Comparison of ENCODE assay signal across 13 cellular contexts in genomic region chrX:13257223-13258051, GRCh38.
DNase-seq lines count a peak whose midpoint lies in the region; ATAC-seq and TF ChIP-seq lines count a peak whose summit lies in the region.
"Had no signal": no experiment of that assay in that cellular context is flagged by ENCODE, and none has a peak within 500 bp of the region (broad histone marks: within the 10 kb centered on the region; RNA-seq: fewer than 3 reads in every experiment).

No MANE protein-coding gene starts in this region.

- H3K4me1 Mint-ChIP-seq in activated B cell treated with CpG ODN at 0.5 μM for 24 hours (peaks cover 68% of the 10 kb centered on the region), mesothelial cell of epicardium (peaks cover 9% of the 10 kb centered on the region)
- H3K4me1 Mint-ChIP-seq: nephron had no signal

- no peak overlapping the region for H2BK15ac ChIP-seq in mesendoderm (replicated peaks; ENCODE audit: low read depth)

- ATAC-seq in GM19438 (IDR thresholded peaks at IDR 0.05; ENCODE audit: low read depth, unreplicated experiment) (peak; percentile 50), HG03064 (IDR thresholded peaks at IDR 0.05; ENCODE audit: low read depth, unreplicated experiment) (peak; percentile 45), activated B cell treated with CpG ODN at 0.5 μM for 24 hours (ENCODE audit: low read depth) (peak; percentile 61)

- no peak overlapping the region for H4K8ac ChIP-seq in mesendoderm (ENCODE audit: low read depth, low read length)

- H3K4ac ChIP-seq in mesendoderm (ENCODE audit: low read depth, low read length), result no peak overlapping the region

- in situ Hi-C loops in KBM-7 (cut with MboI; ENCODE audit: low pct_unique_long_range_greater_than_20kb, low sequenced_read_pairs), result no loop called here

- H3K27me3 Mint-ChIP-seq in activated B cell treated with CpG ODN at 0.5 μM for 24 hours (no peaks in the 10 kb centered on the region), mesothelial cell of epicardium (ENCODE audit: low read depth) (no peaks in the 10 kb centered on the region)
- H3K27me3 Mint-ChIP-seq: activated naive CD8-positive, alpha-beta T cell treated with anti-CD3 and anti-CD28 coated beads, Interleukin-2, amount 10 ng/mL, durations not matched to agents 7 days and 5 days had no signal

- no peak overlapping the region for H3K27ac ChIP-seq in mesendoderm (ENCODE audit: low read depth, low read length)
- H3K27ac ChIP-seq: thoracic aorta had no signal

- H3K27ac Mint-ChIP-seq in activated B cell treated with CpG ODN at 0.5 μM for 24 hours, result peak overlapping the region; percentile 87
- H3K27ac Mint-ChIP-seq in mesothelial cell of epicardium, result no peak overlapping the region
- H3K27ac Mint-ChIP-seq: activated naive CD8-positive, alpha-beta T cell treated with anti-CD3 and anti-CD28 coated beads, Interleukin-2, amount 10 ng/mL, durations not matched to agents 7 days and 5 days had no signal

- H2BK120ac ChIP-seq in mesendoderm (ENCODE audit: low read depth, low read length), result no peak overlapping the region

- H3K36me3 Mint-ChIP-seq in activated B cell treated with CpG ODN at 0.5 μM for 24 hours (ENCODE audit: low read depth) (no peaks in the 10 kb centered on the region), mesothelial cell of epicardium (no peaks in the 10 kb centered on the region)

- POLR2A ChIA-PET in activated B cell treated with CpG ODN at 0.5 μM for 24 hours (lab: Charles Lee), result interaction anchor here (0.6 to 1.8 kb wide), 9 partner anchors 10 to 311 kb away, joined by 3 to 6 read pairs (median 3); no protein-coding TSS in a partner anchor

- no peak for TF ChIP-seq CTCF in GM10266 (IDR thresholded peaks at IDR 0.05; ENCODE audit: control insufficient read depth, insufficient read depth, low read depth, missing control alignments)
- TF ChIP-seq CTCF in activated B cell treated with CpG ODN at 0.5 μM for 24 hours (IDR thresholded peaks at IDR 0.05), result no peak
- no peak for TF ChIP-seq CTCF in mesothelial cell of epicardium (IDR thresholded peaks at IDR 0.05; ENCODE audit: unreplicated experiment)

- intact Hi-C loops in activated B cell treated with CpG ODN at 0.5 μM for 24 hours (cut with micrococcal nuclease), result loop anchor here (1.0 to 5.0 kb wide), 6 partner anchors 160 to 770 kb away; partner anchors contain the start of gene GEMIN8

- H3K9me3 Mint-ChIP-seq in activated B cell treated with CpG ODN at 0.5 μM for 24 hours, result no peaks in the 10 kb centered on the region
- peaks cover 37% of the 10 kb centered on the region for H3K9me3 Mint-ChIP-seq in mesothelial cell of epicardium

- H3K4me3 ChIP-seq in mesendoderm (ENCODE audit: low read length), result no peak overlapping the region
- H3K4me3 ChIP-seq: thoracic aorta had no signal

- no peak overlapping the region for H2AK5ac ChIP-seq in mesendoderm (ENCODE audit: low read length)

- no peak overlapping the region for H3K56ac ChIP-seq in mesendoderm (ENCODE audit: low read length)

- H3K4me3 Mint-ChIP-seq in activated B cell treated with CpG ODN at 0.5 μM for 24 hours (peak overlapping the region; percentile 69), mesothelial cell of epicardium (no peak overlapping the region)
- H3K4me3 Mint-ChIP-seq: activated naive CD8-positive, alpha-beta T cell treated with anti-CD3 and anti-CD28 coated beads, Interleukin-2, amount 10 ng/mL, durations not matched to agents 7 days and 5 days; nephron had no signal

- no peaks in the 10 kb centered on the region for H3K4me1 ChIP-seq in mesendoderm (ENCODE audit: control insufficient read depth, low read depth, low read length)

- no CpG with 5 or more reads among the region's 6 CpGs for WGBS in mesendoderm (ENCODE audit: extremely low coverage, insufficient coverage, low lambda C conversion rate)

- no peak overlapping the region for H3K9ac ChIP-seq in mesendoderm (ENCODE audit: low read length)

- no peak overlapping the region for H2BK5ac ChIP-seq in mesendoderm (ENCODE audit: low read length)

- peak; percentile 15 for DNase-seq in GM10266 (ENCODE audit: extremely low spot score)
- DNase-seq in activated B cell treated with CpG ODN at 0.5 μM for 24 hours, result no peak
- DNase-seq in mesendoderm, result no peak
- DNase-seq in mesothelial cell of epicardium (ENCODE audit: low spot score in 2 of 2, unreplicated experiment in 2 of 2), result no peak
- DNase-seq in NCI-H510A treated with DMSO at 0.1 percent for 48 hours (lab: John Stamatoyannopoulos, UW), result no peak
- DNase-seq in KBM-7, result no peak
- DNase-seq: activated CD4-positive, alpha-beta T cell treated with anti-CD3 and anti-CD28 coated beads for 48 hours; activated naive CD8-positive, alpha-beta T cell treated with anti-CD3 and anti-CD28 coated beads, Interleukin-2, amount 10 ng/mL, durations not matched to agents 7 days and 5 days; NCI-H187 had no signal

- no peaks in the 10 kb centered on the region for H3K27me3 ChIP-seq in mesendoderm (ENCODE audit: insufficient read depth, low read length, poor library complexity)

- H4K5ac ChIP-seq in mesendoderm (ENCODE audit: low read length), result no peak overlapping the region

- H3K18ac ChIP-seq in mesendoderm (ENCODE audit: low read length), result no peak overlapping the region

- CTCF ChIA-PET in activated B cell treated with CpG ODN at 0.5 μM for 24 hours (lab: Charles Lee), result interaction anchor here (1.2 to 2.0 kb wide), 3 partner anchors 230 to 311 kb away, joined by 3 to 10 read pairs (median 4); no protein-coding TSS in a partner anchor

- H3K4me2 ChIP-seq in mesendoderm (ENCODE audit: low read length), result no peak overlapping the region

- H3K36me3 ChIP-seq in mesendoderm (ENCODE audit: control insufficient read depth, insufficient read depth, low read length), result no peaks in the 10 kb centered on the region
- H3K36me3 ChIP-seq: thoracic aorta had no signal

- H3K79me2 ChIP-seq in mesendoderm (ENCODE audit: control insufficient read depth, insufficient read depth, low read length), result no peaks in the 10 kb centered on the region

- no peak overlapping the region for H3K23ac ChIP-seq in mesendoderm (ENCODE audit: low read length)

- no peaks in the 10 kb centered on the region for H3K79me1 ChIP-seq in mesendoderm (ENCODE audit: low read length)
